Comparison of ENCODE assay signal across 22 cellular contexts in the genomic region with DNA sequence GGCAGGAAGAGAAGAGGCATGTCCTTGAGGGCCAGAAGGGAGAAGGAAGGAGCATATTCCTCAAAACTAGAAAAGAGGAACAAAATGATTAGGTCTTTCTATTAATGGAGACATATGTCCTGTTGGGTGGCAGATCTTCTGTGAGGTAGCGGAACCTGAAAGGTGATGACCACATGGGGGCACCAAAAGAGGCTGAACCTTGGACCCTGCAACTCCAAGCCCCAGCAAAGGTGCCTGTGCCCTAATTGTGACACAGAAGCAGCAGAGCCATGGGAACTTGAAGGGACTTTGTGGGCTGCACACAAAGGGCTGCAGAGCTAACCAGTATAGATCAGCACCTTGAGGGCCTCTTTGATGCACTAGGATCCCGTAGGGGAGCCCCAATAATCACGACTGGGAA.
DNase-seq lines count a peak whose midpoint lies in the region; ATAC-seq, FAIRE-seq and TF ChIP-seq lines count a peak whose summit lies in the region.
"Had no signal": no experiment of that assay in that cellular context is flagged by ENCODE, and none has a peak within 500 bp of the region (broad histone marks: within the 10 kb centered on the region; RNA-seq: fewer than 3 reads in every experiment).

No MANE protein-coding gene starts in this region.

- POLR2A ChIA-PET in K562 (lab: Yijun Ruan, JAX), result no interaction called here

- H3K9me1 ChIP-seq in K562 (ENCODE audit: control insufficient read depth, insufficient read depth, low read length), result no peaks in the 10 kb centered on the region

- H4K20me1 ChIP-seq in Karpas-422 (ENCODE audit: insufficient read depth, low read depth, low read length) (no peaks in the 10 kb centered on the region), K562 (replicated peaks; ENCODE audit: control insufficient read depth, insufficient read depth, low read length) (no peaks in the 10 kb centered on the region)
- H4K20me1 ChIP-seq: BLaER1 had no signal

- TF ChIP-seq RAD21 in K562 (CRISPR knock-in tag; conservative IDR thresholded peaks at IDR 0.05 in 1 of 2, IDR thresholded peaks at IDR 0.05 in 1 of 2), result no peak

- H3K4me2 ChIP-seq in Karpas-422 (ENCODE audit: low read depth, low read length, poor library complexity, severe bottlenecking) (no peak overlapping the region), K562 (ENCODE audit: insufficient read depth, low read length) (no peak overlapping the region)
- H3K4me2 ChIP-seq: BLaER1 had no signal

- no peak overlapping the region for H2AFZ ChIP-seq in Karpas-422 (ENCODE audit: low read length)
- H2AFZ ChIP-seq in K562 (ENCODE audit: low read depth, low read length), result no peak overlapping the region

- H3K27me3 ChIP-seq in Karpas-422 (ENCODE audit: low read length) (no peaks in the 10 kb centered on the region), K562 (ENCODE audit: control insufficient read depth in 2 of 2, insufficient read depth in 2 of 2, low read length in 2 of 2) (no peaks in the 10 kb centered on the region), layer of hippocampus (ENCODE audit: control insufficient read depth, insufficient read depth, low read length) (no peaks in the 10 kb centered on the region)
- H3K27me3 ChIP-seq: BLaER1 had no signal

- H3K36me3 ChIP-seq in Karpas-422 (ENCODE audit: insufficient read depth, low read length), result no peaks in the 10 kb centered on the region
- no peaks in the 10 kb centered on the region for H3K36me3 ChIP-seq in K562 (ENCODE audit: control insufficient read depth, insufficient read depth, low read length)
- H3K36me3 ChIP-seq: BLaER1 had no signal

- TF ChIP-seq EP300 in K562 (IDR thresholded peaks at IDR 0.05; ENCODE audit: low read length), result no peak

- H3K4me1 ChIP-seq in Karpas-422 (ENCODE audit: low read length) (no peaks in the 10 kb centered on the region), K562 (replicated peaks in 1 of 2; ENCODE audit: control insufficient read depth in 2 of 2, insufficient read depth in 2 of 2, low read length in 2 of 2) (no peaks in the 10 kb centered on the region)

- TF ChIP-seq CTCF in GM12874 (IDR thresholded peaks at IDR 0.05; ENCODE audit: insufficient read depth, low read depth, low read length) (0 out of 2 replicates have a peak, but pooled peaks have one; percentile 10), K562 (IDR thresholded peaks at IDR 0.05 in 2 of 3, conservative IDR thresholded peaks at IDR 0.05 in 1 of 3; ENCODE audit: insufficient read depth in 2 of 3, low read depth in 1 of 3, low read length in 3 of 3) (peak; percentile 15 to 23 (median 16); a peak in 1 of 6 replicates)

- DNase-seq in Karpas-422 (peak; percentile 56), K562 (ENCODE audit: extremely low read depth in 1 of 4, low spot score in 3 of 4) (peak in 2 of 4 experiments; percentile 7 to 16), sciatic nerve (ENCODE audit: low spot score) (no peak), HPDE6-E6E7 (ENCODE audit: extremely low spot score) (no peak)
- DNase-seq: DMS79 treated with DMSO at 0.1 percent for 48 hours, NCI-H1048, NCI-H146, NCI-H2081, NCI-H2227 treated with DMSO at 0.1 percent for 48 hours, NCI-H524, Right ventricle myocardium superior had no signal

- no peaks in the 10 kb centered on the region for H3K9me2 ChIP-seq in Karpas-422 (replicated peaks; ENCODE audit: insufficient read depth, low read length)

- H3K4me3 ChIP-seq in Karpas-422 (ENCODE audit: low read length) (no peak overlapping the region), K562 (no peak overlapping the region)
- H3K4me3 ChIP-seq: BLaER1, SK-N-MC had no signal

- intact Hi-C loops in K562 (cut with micrococcal nuclease) (loop anchor here (2.0 kb wide), 2 partner anchors 84 to 162 kb away; no protein-coding TSS in a partner anchor), sciatic nerve (cut with DNase I) (no loop called here)

- in situ Hi-C loops in K562 (cut with MboI), result no loop called here

- H3K9ac ChIP-seq in Karpas-422 (ENCODE audit: low read length) (no peak overlapping the region), K562 (ENCODE audit: insufficient read depth in 1 of 2, low read depth in 2 of 2, low read length in 2 of 2) (no peak overlapping the region)
- H3K9ac ChIP-seq: BLaER1 had no signal

- H3K9me3 ChIP-seq in Karpas-422 (ENCODE audit: low read length) (no peaks in the 10 kb centered on the region), K562 (replicated peaks; ENCODE audit: control insufficient read depth, insufficient read depth, low read depth, low read length) (no peaks in the 10 kb centered on the region)

- no peak for TF ChIP-seq POLR2A in K562 (conservative IDR thresholded peaks at IDR 0.05)

- BruUV-seq in K562 (replicated peaks; lab: Mats Ljungman, UMichigan), result no TSS peak

- WGBS in K562 (ENCODE audit: insufficient coverage, low coverage, missing lambda C conversion rate), result 0% methylated on average over 3 of the region's 3 CpGs

- H3K27ac ChIP-seq in Karpas-422 (ENCODE audit: low read length) (no peak overlapping the region), K562 (ENCODE audit: extremely low read depth, low read depth, low read length) (no peak overlapping the region), layer of hippocampus (ENCODE audit: low read depth, low read length) (peak overlapping the region; percentile 92)
- H3K27ac ChIP-seq: BLaER1, SK-N-MC had no signal

- CTCF ChIA-PET in K562 (lab: Yijun Ruan, JAX; ENCODE audit: low intra/inter-chr PET ratio), result interaction anchor here (0.9 kb wide), 1 partner anchor 8 kb away, joined by 3 read pairs; no protein-coding TSS in a partner anchor

- H3K79me2 ChIP-seq in Karpas-422 (ENCODE audit: low read length) (no peaks in the 10 kb centered on the region), K562 (ENCODE audit: control insufficient read depth, insufficient read depth, low read length) (no peaks in the 10 kb centered on the region)

- FAIRE-seq in K562 (lab: Jason Lieb, UNC), result no peak
- FAIRE-seq: A204.1, G401.6, GM12891, GM19239, RCC 7860 had no signal

- ATAC-seq in K562, result peak; percentile 71
- no peak for ATAC-seq in sciatic nerve
- no peak for ATAC-seq in HG03097 (IDR thresholded peaks at IDR 0.05; ENCODE audit: low FRiP score, unreplicated experiment)
- ATAC-seq in HG02610 (IDR thresholded peaks at IDR 0.05; ENCODE audit: unreplicated experiment), result no peak

TF ChIP-seq in K562, 482 proteins besides CTCF, POLR2A, EP300 and RAD21:
- TF ChIP-seq TCF7 (IDR thresholded peaks at IDR 0.05; ENCODE audit: borderline replicate concordance) (no peak), GABPB2 (CRISPR knock-in tag; conservative IDR thresholded peaks at IDR 0.05) (no peak), NCOR1 (IDR thresholded peaks at IDR 0.05) (no peak)
- TF ChIP-seq, protein P1, sequence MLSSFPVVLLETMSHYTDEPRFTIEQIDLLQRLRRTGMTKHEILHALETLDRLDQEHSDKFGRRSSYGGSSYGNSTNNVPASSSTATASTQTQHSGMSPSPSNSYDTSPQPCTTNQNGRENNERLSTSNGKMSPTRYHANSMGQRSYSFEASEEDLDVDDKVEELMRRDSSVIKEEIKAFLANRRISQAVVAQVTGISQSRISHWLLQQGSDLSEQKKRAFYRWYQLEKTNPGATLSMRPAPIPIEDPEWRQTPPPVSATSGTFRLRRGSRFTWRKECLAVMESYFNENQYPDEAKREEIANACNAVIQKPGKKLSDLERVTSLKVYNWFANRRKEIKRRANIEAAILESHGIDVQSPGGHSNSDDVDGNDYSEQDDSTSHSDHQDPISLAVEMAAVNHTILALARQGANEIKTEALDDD (IDR thresholded peaks at IDR 0.05), result no peak
